In the genomic region with DNA sequence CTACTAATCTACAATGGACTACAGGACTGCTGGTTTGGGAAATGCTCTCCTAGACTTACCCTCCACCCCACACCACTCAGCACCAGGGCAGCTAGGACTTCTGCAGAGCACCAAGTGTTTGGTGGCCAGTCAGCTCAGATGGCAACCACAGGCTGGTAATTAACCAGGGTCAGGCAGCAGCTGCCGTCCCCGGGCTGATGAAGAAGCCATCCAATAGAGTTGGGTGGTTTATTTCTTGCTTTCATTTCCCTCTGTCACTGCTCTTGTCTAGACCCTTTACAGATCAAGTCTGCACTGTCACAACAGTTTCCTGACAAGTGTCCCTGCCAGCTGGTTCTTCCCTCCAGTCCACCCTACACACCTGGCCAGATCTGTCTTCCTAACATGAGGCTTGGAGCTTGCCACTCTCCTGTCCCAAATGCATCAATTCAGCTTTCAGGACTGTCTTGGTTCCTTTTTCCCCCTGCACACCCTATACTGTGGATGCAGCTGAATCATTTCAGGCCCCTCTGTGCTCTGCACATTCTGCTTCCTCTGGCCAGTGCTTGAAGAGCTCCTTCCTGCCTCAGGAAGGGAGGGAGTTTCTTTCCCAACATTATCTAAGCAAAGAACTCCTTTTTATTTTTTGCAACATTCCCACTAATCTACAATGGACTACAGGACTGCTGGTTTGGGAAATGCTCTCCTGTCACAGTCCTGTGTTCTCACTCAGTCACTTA, we compare ENCODE assay signal across 10 cellular contexts. TPM values are rescaled to one million over a fixed set of nuclear protein-coding genes. Genes with fewer than 3 reads are reported as not detected.
DNase-seq lines count a peak whose midpoint lies in the region; ATAC-seq and TF ChIP-seq lines count a peak whose summit lies in the region.
"Had no signal": no experiment of that assay in that cellular context is flagged by ENCODE, and none has a peak within 500 bp of the region (broad histone marks: within the 10 kb centered on the region; RNA-seq: fewer than 3 reads in every experiment).

No MANE protein-coding gene starts in this region.

- ATAC-seq in HG03095 (IDR thresholded peaks at IDR 0.05; ENCODE audit: unreplicated experiment) = peak; percentile 57
- ATAC-seq in esophagus mucosa = no peak
- ATAC-seq in Right ventricle myocardium superior (ENCODE audit: poor library complexity) = no peak
- ATAC-seq: WTC11 had no signal

- no peaks in the 10 kb centered on the region for H3K27me3 Mint-ChIP-seq in brain

- H3K4me1 Mint-ChIP-seq in brain = peaks cover 91% of the 10 kb centered on the region

- no peaks in the 10 kb centered on the region for H3K9me3 Mint-ChIP-seq in brain
- H3K9me3 Mint-ChIP-seq: neural crest cell, WTC11 had no signal

- H3K27ac Mint-ChIP-seq in brain = peak overlapping the region; percentile 68 to 96 (median 92)
- H3K27ac Mint-ChIP-seq: WTC11 had no signal

- DNase-seq in CD1c-positive myeloid dendritic cell (ENCODE audit: extremely low spot score) (peak; percentile 14), GM19240 (ENCODE audit: insufficient read length, low spot score) (peak; percentile 27), NCI-H1930 (lab: John Stamatoyannopoulos, UW) (no peak), Right ventricle myocardium superior (no peak), COLO829 (ENCODE audit: low spot score) (no peak)

- no peaks in the 10 kb centered on the region for H3K36me3 Mint-ChIP-seq in brain
- H3K36me3 Mint-ChIP-seq: WTC11 had no signal

- intact Hi-C loops in Right ventricle myocardium superior (cut with DNase I) = no loop called here

- H3K4me3 Mint-ChIP-seq in brain = peak overlapping the region in 1 of 5 experiments; percentile 22
- H3K4me3 Mint-ChIP-seq: WTC11 had no signal

- no peak for TF ChIP-seq CTCF in brain (conservative IDR thresholded peaks at IDR 0.05)

RNA-seq across cellular contexts. Expression of a gene that starts 30.2 kb away (rescaled TPM):
- 141 TPM for polyA plus RNA-seq in brain (ENCODE audit: insufficient read depth, low read depth, low replicate concordance)
- 176 TPM for total RNA-seq in esophagus mucosa
- 290 TPM for total RNA-seq in Right ventricle myocardium superior

Comparison
In these comparisons a context has a peak if more than half of its experiments do, and no peak if none do; other contexts are left out.
1. DNase-seq: peak in CD1c-positive myeloid dendritic cell (single experiment) and GM19240 (single experiment); none in NCI-H1930 (0 of 2), Right ventricle myocardium superior (single experiment) and COLO829 (single experiment).